9 cellular contexts compared by ENCODE assay signal in the genomic region with DNA sequence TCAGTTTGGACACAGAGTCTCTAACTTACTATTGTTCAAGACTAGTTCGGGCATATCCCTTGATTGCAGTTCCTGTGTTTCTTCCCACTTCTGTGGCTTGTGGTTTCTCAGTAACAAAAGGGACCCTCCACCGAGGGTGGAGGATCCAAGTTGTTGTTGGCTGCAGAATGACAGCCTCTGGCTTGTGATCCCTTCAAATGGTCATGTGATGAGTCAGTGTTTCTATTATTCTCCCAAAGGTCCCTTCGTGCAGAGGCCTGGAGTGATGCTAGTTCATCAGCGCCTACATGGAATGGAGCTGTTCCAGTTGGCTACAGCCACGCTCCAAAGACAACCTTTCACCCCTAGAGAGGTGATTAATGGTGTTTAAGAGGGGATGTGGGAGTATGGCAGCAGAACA. TPM values are rescaled to one million over a fixed set of nuclear protein-coding genes. Genes with fewer than 3 reads are reported as not detected.
A peak's percentile ranks its signal among the peaks of the same experiment; 100 is the strongest.
DNase-seq lines count a peak whose midpoint lies in the region; ATAC-seq, FAIRE-seq and TF ChIP-seq lines count a peak whose summit lies in the region.
"Had no signal": no experiment of that assay in that cellular context is flagged by ENCODE, and none has a peak within 500 bp of the region (broad histone marks: within the 10 kb centered on the region; RNA-seq: fewer than 3 reads in every experiment).

No MANE protein-coding gene starts in this region.

- H3K27ac ChIP-seq in uterus = peak overlapping the region; percentile 40 to 66
- H3K27ac ChIP-seq: PC-9 had no signal

- H3K27me3 ChIP-seq in kidney epithelial cell (ENCODE audit: control insufficient read depth, insufficient read depth, low read length) (peaks cover 11% of the 10 kb centered on the region), uterus (no peaks in the 10 kb centered on the region)

- peaks cover 0 to 14% of the 10 kb centered on the region in 2 donors for H3K4me1 ChIP-seq in uterus

- H3K4me3 ChIP-seq in astrocyte of the cerebellum (ENCODE audit: low read depth, low read length) = no peak overlapping the region
- no peak overlapping the region for H3K4me3 ChIP-seq in kidney epithelial cell (ENCODE audit: low read depth, low read length)
- H3K4me3 ChIP-seq in uterus = no peak overlapping the region
- H3K4me3 ChIP-seq: PC-9 had no signal

- H3K36me3 ChIP-seq in kidney epithelial cell (ENCODE audit: control insufficient read depth, insufficient read depth, low read length) (peaks cover 2% of the 10 kb centered on the region), uterus (no peaks in the 10 kb centered on the region)

- peak overlapping the region; percentile 0 for H3K4me3 Mint-ChIP-seq in activated naive CD8-positive, alpha-beta T cell
- no peak overlapping the region for H3K4me3 Mint-ChIP-seq in activated naive CD8-positive, alpha-beta T cell treated with anti-CD3 and anti-CD28 coated beads, Interleukin-2, amount 50 U/mL, for 24 hours

- H3K9me3 Mint-ChIP-seq in activated naive CD8-positive, alpha-beta T cell (ENCODE audit: low read depth) = no peaks in the 10 kb centered on the region
- H3K9me3 Mint-ChIP-seq in activated naive CD8-positive, alpha-beta T cell treated with anti-CD3 and anti-CD28 coated beads, Interleukin-2, amount 50 U/mL, for 24 hours = no peaks in the 10 kb centered on the region

- no peaks in the 10 kb centered on the region for H3K27me3 Mint-ChIP-seq in activated naive CD8-positive, alpha-beta T cell
- H3K27me3 Mint-ChIP-seq in activated naive CD8-positive, alpha-beta T cell treated with anti-CD3 and anti-CD28 coated beads, Interleukin-2, amount 50 U/mL, for 24 hours = peaks cover 6% of the 10 kb centered on the region

- intact Hi-C loops in uterus (cut with DNase I; ENCODE audit: low total_unique reads) = no loop called here

- DNase-seq in activated naive CD8-positive, alpha-beta T cell treated with anti-CD3 and anti-CD28 coated beads, Interleukin-2, amount 50 U/mL, for 24 hours = no peak
- DNase-seq in astrocyte of the cerebellum (ENCODE audit: low read depth) (peak; percentile 97), kidney epithelial cell (ENCODE audit: low read depth) (peak; percentile 86), uterus (peak; percentile 47 to 60), frontal cortex (ENCODE audit: low spot score in 2 of 2) (no peak), GM19239 (ENCODE audit: insufficient read length, low spot score) (no peak)

- TF ChIP-seq POLR2A in uterus (IDR thresholded peaks at IDR 0.05) = no peak

- no peak for TF ChIP-seq CTCF in astrocyte of the cerebellum (IDR thresholded peaks at IDR 0.05; ENCODE audit: low read depth, low read length, missing control alignments)
- TF ChIP-seq CTCF in kidney epithelial cell (IDR thresholded peaks at IDR 0.05; ENCODE audit: insufficient read depth, low read length, poor library complexity, severe bottlenecking) = no peak
- TF ChIP-seq CTCF in uterus (IDR thresholded peaks at IDR 0.05) = no peak

- no peaks in the 10 kb centered on the region for H3K9me3 ChIP-seq in uterus

- H3K27ac Mint-ChIP-seq in activated naive CD8-positive, alpha-beta T cell = peak overlapping the region; percentile 19
- no peak overlapping the region for H3K27ac Mint-ChIP-seq in activated naive CD8-positive, alpha-beta T cell treated with anti-CD3 and anti-CD28 coated beads, Interleukin-2, amount 50 U/mL, for 24 hours

- H3K4me1 Mint-ChIP-seq in activated naive CD8-positive, alpha-beta T cell (ENCODE audit: low read depth) = peaks cover 42% of the 10 kb centered on the region
- H3K4me1 Mint-ChIP-seq in activated naive CD8-positive, alpha-beta T cell treated with anti-CD3 and anti-CD28 coated beads, Interleukin-2, amount 50 U/mL, for 24 hours = peaks cover 42% of the 10 kb centered on the region

- FAIRE-seq in frontal cortex (lab: Jason Lieb, UNC) = no peak
- no peak for FAIRE-seq in GM19239 (lab: Jason Lieb, UNC)

- in situ Hi-C loops in astrocyte of the cerebellum (cut with HindIII; ENCODE audit: low sequenced_read_pairs) = no loop called here

- no peak for ATAC-seq in activated naive CD8-positive, alpha-beta T cell treated with anti-CD3 and anti-CD28 coated beads, Interleukin-2, amount 50 U/mL, for 24 hours
- ATAC-seq in HG03280 (IDR thresholded peaks at IDR 0.05; ENCODE audit: unreplicated experiment) = no peak

- peaks cover 20% of the 10 kb centered on the region for H3K36me3 Mint-ChIP-seq in activated naive CD8-positive, alpha-beta T cell
- peaks cover 45% of the 10 kb centered on the region for H3K36me3 Mint-ChIP-seq in activated naive CD8-positive, alpha-beta T cell treated with anti-CD3 and anti-CD28 coated beads, Interleukin-2, amount 50 U/mL, for 24 hours (ENCODE audit: low read depth)

RNA-seq across cellular contexts. Expression of a gene that starts 2.6 kb away (rescaled TPM):
- total RNA-seq in kidney epithelial cell = 4.2 and 8.3 TPM in 2 replicates
- total RNA-seq in uterus = 1 to 10 TPM in 2 of 4 donors, under 1 TPM in 2; 0.51 to 6.5 (median 1.2) TPM
- 2.0 TPM for total RNA-seq in frontal cortex

RNA-seq across cellular contexts. Expression of a gene that starts 35.2 kb away (rescaled TPM):
- total RNA-seq in kidney epithelial cell = 163 and 165 TPM in 2 replicates
- total RNA-seq in uterus = 100 to 1,000 TPM in 3 of 4 donors, 10 to 100 TPM in 1; 87.9 to 231 (median 155) TPM
- total RNA-seq in frontal cortex = 223 TPM

RNA-seq across cellular contexts. Expression of a gene that starts 35.3 kb away (rescaled TPM):
- total RNA-seq in kidney epithelial cell (35.2 and 58.8 TPM in 2 replicates), uterus (10 to 100 TPM in 2 of 4 donors, 1 to 10 TPM in 2; 3.6 to 28.5 (median 11.9) TPM), frontal cortex (7.7 TPM)

RNA-seq across cellular contexts. Expression of a gene that starts 56.8 kb away (rescaled TPM):
- total RNA-seq in kidney epithelial cell (not detected in 2 replicates), uterus (not detected), frontal cortex (0.82 TPM)
- total RNA-seq: PC-9 had no signal

Comparison
In these comparisons a context has a peak if more than half of its experiments do, and no peak if none do; other contexts are left out.
1. DNase-seq: peak in astrocyte of the cerebellum (single experiment), kidney epithelial cell (single experiment) and uterus (2 of 2); none in activated naive CD8-positive, alpha-beta T cell treated with anti-CD3 and anti-CD28 coated beads, Interleukin-2, amount 50 U/mL, for 24 hours (single experiment), frontal cortex (0 of 2) and GM19239 (single experiment).